Comparison of ENCODE assay signal across 1 cellular context in the genomic region with DNA sequence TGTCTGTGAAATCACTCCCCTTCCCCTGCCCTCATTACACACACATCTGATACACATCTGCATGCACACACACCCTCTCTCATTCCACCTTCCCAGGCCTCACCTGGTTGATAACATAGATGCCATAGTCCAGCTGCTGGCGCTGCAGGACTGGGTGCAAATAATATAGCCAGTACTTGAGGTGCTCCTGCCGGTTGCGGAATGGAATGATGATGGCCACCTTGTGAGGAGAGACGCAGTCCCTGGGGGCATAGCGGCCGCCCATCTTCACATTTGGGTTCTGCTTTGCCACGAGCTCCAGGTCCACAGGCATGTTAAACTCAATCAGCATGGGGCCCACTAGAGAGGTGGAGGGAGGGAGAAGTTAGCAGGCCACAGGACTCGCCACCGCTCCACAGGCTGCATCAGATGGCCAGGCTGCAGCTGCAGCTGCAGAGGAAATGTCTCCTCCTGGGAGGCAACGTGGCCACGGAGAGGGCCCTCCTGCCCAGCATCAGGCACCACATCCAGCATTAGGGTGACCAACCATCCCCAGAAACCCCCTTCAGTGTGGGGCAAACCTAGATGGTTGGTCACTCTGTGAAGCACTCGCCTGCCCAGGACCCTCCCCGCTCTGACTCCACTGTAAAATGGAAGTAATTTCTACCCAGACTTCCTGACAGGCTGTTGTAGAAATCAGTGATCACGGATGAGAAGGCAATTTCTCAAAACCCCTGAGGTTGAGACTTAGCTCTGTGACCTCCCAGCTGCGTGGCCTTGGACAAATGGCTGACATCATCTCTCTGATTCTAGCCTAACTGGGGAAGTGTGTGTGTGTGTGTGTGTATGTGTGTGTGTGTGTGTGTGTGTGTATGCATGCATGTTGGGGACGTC.
TF ChIP-seq lines count a peak whose summit lies in the region.

No MANE protein-coding gene starts in this region.

TF ChIP-seq in WTC11, 78 proteins besides CTCF, POLR2A, EP300 and RAD21 (continued from another document):
- TF ChIP-seq, protein P1, sequence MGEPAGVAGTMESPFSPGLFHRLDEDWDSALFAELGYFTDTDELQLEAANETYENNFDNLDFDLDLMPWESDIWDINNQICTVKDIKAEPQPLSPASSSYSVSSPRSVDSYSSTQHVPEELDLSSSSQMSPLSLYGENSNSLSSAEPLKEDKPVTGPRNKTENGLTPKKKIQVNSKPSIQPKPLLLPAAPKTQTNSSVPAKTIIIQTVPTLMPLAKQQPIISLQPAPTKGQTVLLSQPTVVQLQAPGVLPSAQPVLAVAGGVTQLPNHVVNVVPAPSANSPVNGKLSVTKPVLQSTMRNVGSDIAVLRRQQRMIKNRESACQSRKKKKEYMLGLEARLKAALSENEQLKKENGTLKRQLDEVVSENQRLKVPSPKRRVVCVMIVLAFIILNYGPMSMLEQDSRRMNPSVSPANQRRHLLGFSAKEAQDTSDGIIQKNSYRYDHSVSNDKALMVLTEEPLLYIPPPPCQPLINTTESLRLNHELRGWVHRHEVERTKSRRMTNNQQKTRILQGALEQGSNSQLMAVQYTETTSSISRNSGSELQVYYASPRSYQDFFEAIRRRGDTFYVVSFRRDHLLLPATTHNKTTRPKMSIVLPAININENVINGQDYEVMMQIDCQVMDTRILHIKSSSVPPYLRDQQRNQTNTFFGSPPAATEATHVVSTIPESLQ (CRISPR knock-in tag; IDR thresholded peaks at IDR 0.05): no peak
- TF ChIP-seq, protein P2, sequence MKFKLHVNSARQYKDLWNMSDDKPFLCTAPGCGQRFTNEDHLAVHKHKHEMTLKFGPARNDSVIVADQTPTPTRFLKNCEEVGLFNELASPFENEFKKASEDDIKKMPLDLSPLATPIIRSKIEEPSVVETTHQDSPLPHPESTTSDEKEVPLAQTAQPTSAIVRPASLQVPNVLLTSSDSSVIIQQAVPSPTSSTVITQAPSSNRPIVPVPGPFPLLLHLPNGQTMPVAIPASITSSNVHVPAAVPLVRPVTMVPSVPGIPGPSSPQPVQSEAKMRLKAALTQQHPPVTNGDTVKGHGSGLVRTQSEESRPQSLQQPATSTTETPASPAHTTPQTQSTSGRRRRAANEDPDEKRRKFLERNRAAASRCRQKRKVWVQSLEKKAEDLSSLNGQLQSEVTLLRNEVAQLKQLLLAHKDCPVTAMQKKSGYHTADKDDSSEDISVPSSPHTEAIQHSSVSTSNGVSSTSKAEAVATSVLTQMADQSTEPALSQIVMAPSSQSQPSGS (CRISPR knock-in tag; IDR thresholded peaks at IDR 0.05; ENCODE audit: borderline replicate concordance, low read depth): no peak
- TF ChIP-seq ZNF671 (CRISPR knock-in tag; IDR thresholded peaks at IDR 0.05) (no peak), NR2C2 (CRISPR knock-in tag; IDR thresholded peaks at IDR 0.05) (no peak), CREM (CRISPR knock-in tag; IDR thresholded peaks at IDR 0.05) (no peak), KAT7 (CRISPR knock-in tag; IDR thresholded peaks at IDR 0.05; ENCODE audit: borderline replicate concordance) (no peak), ZBTB21 (CRISPR knock-in tag; IDR thresholded peaks at IDR 0.05; ENCODE audit: borderline replicate concordance) (no peak)
- TF ChIP-seq, protein P3, sequence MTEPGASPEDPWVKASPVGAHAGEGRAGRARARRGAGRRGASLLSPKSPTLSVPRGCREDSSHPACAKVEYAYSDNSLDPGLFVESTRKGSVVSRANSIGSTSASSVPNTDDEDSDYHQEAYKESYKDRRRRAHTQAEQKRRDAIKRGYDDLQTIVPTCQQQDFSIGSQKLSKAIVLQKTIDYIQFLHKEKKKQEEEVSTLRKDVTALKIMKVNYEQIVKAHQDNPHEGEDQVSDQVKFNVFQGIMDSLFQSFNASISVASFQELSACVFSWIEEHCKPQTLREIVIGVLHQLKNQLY (CRISPR knock-in tag; IDR thresholded peaks at IDR 0.05): no peak
- TF ChIP-seq, protein P4, sequence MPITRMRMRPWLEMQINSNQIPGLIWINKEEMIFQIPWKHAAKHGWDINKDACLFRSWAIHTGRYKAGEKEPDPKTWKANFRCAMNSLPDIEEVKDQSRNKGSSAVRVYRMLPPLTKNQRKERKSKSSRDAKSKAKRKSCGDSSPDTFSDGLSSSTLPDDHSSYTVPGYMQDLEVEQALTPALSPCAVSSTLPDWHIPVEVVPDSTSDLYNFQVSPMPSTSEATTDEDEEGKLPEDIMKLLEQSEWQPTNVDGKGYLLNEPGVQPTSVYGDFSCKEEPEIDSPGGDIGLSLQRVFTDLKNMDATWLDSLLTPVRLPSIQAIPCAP (CRISPR knock-in tag; IDR thresholded peaks at IDR 0.05): no peak
